ENCODE assay signal across 13 cellular contexts in genomic region chr6:139147628-139148027, GRCh38. TPM values are rescaled to one million over a fixed set of nuclear protein-coding genes. Genes with fewer than 3 reads are reported as not detected.
DNase-seq lines count a peak whose midpoint lies in the region; ATAC-seq, FAIRE-seq and TF ChIP-seq lines count a peak whose summit lies in the region.
"Had no signal": no experiment of that assay in that cellular context is flagged by ENCODE, and none has a peak within 500 bp of the region (broad histone marks: within the 10 kb centered on the region; RNA-seq: fewer than 3 reads in every experiment).

No MANE protein-coding gene starts in this region.

- H3K27me3 ChIP-seq in Peyer's patch (no peaks in the 10 kb centered on the region), pancreas (no peaks in the 10 kb centered on the region)
- H3K27me3 ChIP-seq: esophagus muscularis mucosa had no signal

- FAIRE-seq in pancreas (lab: Jason Lieb, UNC) (peak; percentile 67), D721Med (lab: Jason Lieb, UNC) (no peak)
- FAIRE-seq: GM12892 had no signal

- no peaks in the 10 kb centered on the region for H3K9me3 Mint-ChIP-seq in activated T-cell treated with anti-CD3 and anti-CD28 coated beads, Interleukin-2, amount 50 U/mL, for 24 hours
- H3K9me3 Mint-ChIP-seq in central memory CD8-positive, alpha-beta T cell: no peaks in the 10 kb centered on the region

- H3K27ac ChIP-seq in Peyer's patch (peak overlapping the region in 3 of 4 donors; percentile 73 to 76 (median 75)), pancreas (no peak overlapping the region)
- H3K27ac ChIP-seq: esophagus muscularis mucosa had no signal

- H3K4me1 Mint-ChIP-seq in activated T-cell treated with anti-CD3 and anti-CD28 coated beads, Interleukin-2, amount 50 U/mL, for 24 hours (ENCODE audit: low read depth): peaks cover 96% of the 10 kb centered on the region
- peaks cover 99% of the 10 kb centered on the region for H3K4me1 Mint-ChIP-seq in central memory CD8-positive, alpha-beta T cell

- peak overlapping the region; percentile 72 for H3K4me3 Mint-ChIP-seq in activated T-cell treated with anti-CD3 and anti-CD28 coated beads, Interleukin-2, amount 50 U/mL, for 24 hours
- H3K4me3 Mint-ChIP-seq in central memory CD8-positive, alpha-beta T cell: peak overlapping the region; percentile 74

- H3K4me1 ChIP-seq in Peyer's patch (peaks cover 9 to 47% (median 16%) of the 10 kb centered on the region in 4 donors), pancreas (peaks cover 0 to 19% (median 0%) of the 10 kb centered on the region in 3 donors)

- H3K27me3 Mint-ChIP-seq in activated T-cell treated with anti-CD3 and anti-CD28 coated beads, Interleukin-2, amount 50 U/mL, for 24 hours: no peaks in the 10 kb centered on the region
- H3K27me3 Mint-ChIP-seq in central memory CD8-positive, alpha-beta T cell: no peaks in the 10 kb centered on the region

- peak; percentile 71 to 78 for TF ChIP-seq POLR2A in Peyer's patch (IDR thresholded peaks at IDR 0.05)

- no peak for DNase-seq in activated T-cell treated with anti-CD3 and anti-CD28 coated beads, Interleukin-2, amount 50 U/mL, for 24 hours
- no peak for DNase-seq in activated T-cell treated with anti-CD3 and anti-CD28 coated beads, Interleukin-2, amount 50 U/mL, for 48 hours
- DNase-seq in Peyer's patch (peak in 1 of 3 donors; percentile 6), pancreas (no peak), SW 1271 (lab: John Stamatoyannopoulos, UW) (no peak), D721Med (ENCODE audit: insufficient read length, low spot score) (no peak), sciatic nerve (ENCODE audit: low spot score) (no peak)
- no peak for DNase-seq in central memory CD8-positive, alpha-beta T cell (ENCODE audit: low spot score in 2 of 2)
- DNase-seq: mesenchymal stem cell, NCI-H1694 had no signal

- intact Hi-C loops in pancreas (cut with DNase I): no loop called here
- intact Hi-C loops in sciatic nerve (cut with DNase I): no loop called here

- H3K36me3 ChIP-seq in Peyer's patch (no peaks in the 10 kb centered on the region), pancreas (no peaks in the 10 kb centered on the region)
- H3K36me3 ChIP-seq: esophagus muscularis mucosa had no signal

- H3K36me3 Mint-ChIP-seq in activated T-cell treated with anti-CD3 and anti-CD28 coated beads, Interleukin-2, amount 50 U/mL, for 24 hours (ENCODE audit: low read depth): peaks cover 56% of the 10 kb centered on the region
- H3K36me3 Mint-ChIP-seq in central memory CD8-positive, alpha-beta T cell (ENCODE audit: insufficient read depth): peaks cover 25% of the 10 kb centered on the region

- H3K27ac Mint-ChIP-seq in activated T-cell treated with anti-CD3 and anti-CD28 coated beads, Interleukin-2, amount 50 U/mL, for 24 hours: peak overlapping the region; percentile 99
- peak overlapping the region; percentile 91 for H3K27ac Mint-ChIP-seq in central memory CD8-positive, alpha-beta T cell (ENCODE audit: low read depth)

- 75 to 82% methylated on average over 4 of the region's 4 CpGs for WGBS in pancreas, 2 donors

- TF ChIP-seq CTCF in Peyer's patch (IDR thresholded peaks at IDR 0.05) (no peak), pancreas (IDR thresholded peaks at IDR 0.05) (no peak), D721Med (IDR thresholded peaks at IDR 0.05; ENCODE audit: insufficient read depth, missing control alignments) (no peak)

- H3K4me3 ChIP-seq in Peyer's patch: peak overlapping the region in 2 of 4 donors; percentile 17 to 33
- no peak overlapping the region for H3K4me3 ChIP-seq in pancreas
- H3K4me3 ChIP-seq: esophagus muscularis mucosa had no signal

- ATAC-seq in central memory CD8-positive, alpha-beta T cell (replicated peaks; ENCODE audit: extremely low read depth, poor library complexity, severe bottlenecking): no peak
- ATAC-seq in pancreas: peak in 3 of 4 donors; percentile 53 to 63 (median 55)
- no peak for ATAC-seq in sciatic nerve
- ATAC-seq: activated CD4-positive, CD25-positive, alpha-beta regulatory T cell treated with anti-CD3 and anti-CD28 coated beads, Interleukin-2, amount 50 U/mL, for 24 hours had no signal

- no peaks in the 10 kb centered on the region for H3K9me3 ChIP-seq in Peyer's patch
- no peaks in the 10 kb centered on the region for H3K9me3 ChIP-seq in pancreas
- H3K9me3 ChIP-seq: esophagus muscularis mucosa had no signal

RNA-seq across cellular contexts. Expression of gene HECA, which starts 12.7 kb away (rescaled TPM):
- total RNA-seq in Peyer's patch (10 to 100 TPM; 43.6 to 60.9 (median 51.6) TPM), pancreas (10 to 100 TPM in 2 of 6 donors, 1 to 10 TPM in 4; 6.6 to 16.3 (median 7.6) TPM), sciatic nerve (36.2 TPM)
- polyA plus RNA-seq in pancreas: 1 to 10 TPM; 3.2 to 4.3 TPM

Comparison
In these comparisons a context has a peak if more than half of its experiments do, and no peak if none do; other contexts are left out.
1. H3K27ac ChIP-seq: peak in Peyer's patch (3 of 4); none in pancreas (0 of 4).
2. ATAC-seq: peak in pancreas (3 of 4); none in central memory CD8-positive, alpha-beta T cell (single experiment) and sciatic nerve (single experiment).